Comparison of ENCODE assay signal across 22 cellular contexts in the genomic region with DNA sequence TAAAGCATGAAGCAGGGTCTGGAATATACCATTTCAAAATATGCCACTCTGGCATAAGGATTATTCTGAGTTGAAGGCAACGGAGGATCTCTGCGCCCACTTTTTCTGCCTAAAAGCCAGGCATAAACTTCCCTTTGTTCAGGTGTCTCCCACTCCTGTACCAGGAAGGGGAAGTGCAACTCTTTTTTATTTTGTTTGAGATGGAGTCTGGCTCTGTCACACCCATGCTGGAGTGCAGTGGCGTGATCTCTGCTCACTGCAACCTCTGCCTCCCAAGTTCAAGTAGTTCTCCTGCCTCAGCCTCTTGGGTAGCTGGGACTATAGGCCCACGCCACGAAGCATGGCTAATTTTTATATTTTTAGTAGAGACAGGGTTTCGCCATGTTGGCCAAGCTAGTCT. TPM values are rescaled to one million over a fixed set of nuclear protein-coding genes. Genes with fewer than 3 reads are reported as not detected.
DNase-seq lines count a peak whose midpoint lies in the region; ATAC-seq and TF ChIP-seq lines count a peak whose summit lies in the region.
"Had no signal": no experiment of that assay in that cellular context is flagged by ENCODE, and none has a peak within 500 bp of the region (broad histone marks: within the 10 kb centered on the region; RNA-seq: fewer than 3 reads in every experiment).

No MANE protein-coding gene starts in this region.

- TF ChIP-seq CTCF in left ventricle myocardium inferior (IDR thresholded peaks at IDR 0.05; ENCODE audit: borderline replicate concordance) (no peak), gastroesophageal sphincter (IDR thresholded peaks at IDR 0.05) (no peak), psoas muscle (IDR thresholded peaks at IDR 0.05) (no peak), vagina (IDR thresholded peaks at IDR 0.05) (no peak)

- H3K4me3 ChIP-seq in left ventricle myocardium inferior (no peak overlapping the region), gastroesophageal sphincter (no peak overlapping the region), psoas muscle (peak overlapping the region; percentile 57), vagina (no peak overlapping the region)
- H3K4me3 ChIP-seq: BLaER1 treated with 17β-estradiol and CSF1 and Interleukin-3, amounts not matched to agents 10 nM and 100 nM; Peyer's patch had no signal

- H3K27ac Mint-ChIP-seq in activated CD8-positive, alpha-beta T cell treated with anti-CD3 and anti-CD28 coated beads, Interleukin-2, amount 10 ng/mL, durations not matched to agents 7 days and 5 days = no peak overlapping the region
- H3K27ac Mint-ChIP-seq: CD4-positive, alpha-beta memory T cell had no signal

- ATAC-seq in Right ventricle myocardium superior (ENCODE audit: poor library complexity) = no peak
- no peak for ATAC-seq in gastroesophageal sphincter
- no peak for ATAC-seq in psoas muscle
- ATAC-seq in activated CD8-positive, alpha-beta T cell treated with anti-CD3 and anti-CD28 coated beads, Interleukin-2, amount 10 ng/mL, durations not matched to agents 7 days and 5 days = no peak

- H3K4me1 Mint-ChIP-seq in activated CD8-positive, alpha-beta T cell treated with anti-CD3 and anti-CD28 coated beads, Interleukin-2, amount 10 ng/mL, durations not matched to agents 7 days and 5 days (ENCODE audit: low read depth) = no peaks in the 10 kb centered on the region

- H3K27me3 Mint-ChIP-seq in activated CD8-positive, alpha-beta T cell treated with anti-CD3 and anti-CD28 coated beads, Interleukin-2, amount 10 ng/mL, durations not matched to agents 7 days and 5 days (ENCODE audit: low read depth) = no peaks in the 10 kb centered on the region
- H3K27me3 Mint-ChIP-seq: CD4-positive, alpha-beta memory T cell had no signal

- H3K4me3 Mint-ChIP-seq in activated CD8-positive, alpha-beta T cell treated with anti-CD3 and anti-CD28 coated beads, Interleukin-2, amount 10 ng/mL, durations not matched to agents 7 days and 5 days = no peak overlapping the region
- H3K4me3 Mint-ChIP-seq: CD4-positive, alpha-beta memory T cell; H9 had no signal

- H3K27ac ChIP-seq in left ventricle myocardium inferior (replicated peaks) (peak overlapping the region; percentile 18), gastroesophageal sphincter (peak overlapping the region in 3 of 4 donors; percentile 35 to 84 (median 81)), psoas muscle (peak overlapping the region; percentile 94), vagina (peak overlapping the region; percentile 9)
- H3K27ac ChIP-seq: BLaER1 treated with 17β-estradiol and CSF1 and Interleukin-3, amounts not matched to agents 10 nM and 100 nM; Peyer's patch had no signal

- no peak for TF ChIP-seq EP300 in gastroesophageal sphincter (IDR thresholded peaks at IDR 0.05)

- no peaks in the 10 kb centered on the region for H3K27me3 ChIP-seq in left ventricle myocardium inferior (ENCODE audit: low read depth)
- H3K27me3 ChIP-seq in gastroesophageal sphincter = no peaks in the 10 kb centered on the region
- H3K27me3 ChIP-seq in psoas muscle (ENCODE audit: insufficient read depth in 3 of 3, low read length in 2 of 3) = no peaks in the 10 kb centered on the region
- no peaks in the 10 kb centered on the region for H3K27me3 ChIP-seq in vagina
- H3K27me3 ChIP-seq: BLaER1 treated with 17β-estradiol and CSF1 and Interleukin-3, amounts not matched to agents 10 nM and 100 nM; Peyer's patch had no signal

- intact Hi-C loops in left ventricle myocardium inferior (cut with micrococcal nuclease) = no loop called here
- intact Hi-C loops in Right ventricle myocardium superior (cut with DNase I) = no loop called here
- intact Hi-C loops in psoas muscle (cut with DNase I) = no loop called here
- intact Hi-C loops in vagina (cut with DNase I) = no loop called here

- CTCF ChIA-PET in activated CD8-positive, alpha-beta T cell treated with anti-CD3 and anti-CD28 coated beads, Interleukin-2, amount 10 ng/mL, durations not matched to agents 7 days and 5 days (lab: Charles Lee) = interaction anchor here (0.9 kb wide), 1 partner anchor 26 kb away, joined by 3 read pairs; no protein-coding TSS in a partner anchor

- 94 to 96% methylated on average over 2 to 4 of the region's 6 CpGs for WGBS in gastroesophageal sphincter (ENCODE audit: low coverage in 1 of 2), 2 donors
- WGBS in psoas muscle, 3 donors = 54 to 75% (median 58%) methylated on average over 6 of the region's 6 CpGs

- POLR2A ChIA-PET in activated CD8-positive, alpha-beta T cell treated with anti-CD3 and anti-CD28 coated beads, Interleukin-2, amount 10 ng/mL, durations not matched to agents 7 days and 5 days (lab: Charles Lee) = no interaction called here

- no peaks in the 10 kb centered on the region for H3K36me3 Mint-ChIP-seq in activated CD8-positive, alpha-beta T cell treated with anti-CD3 and anti-CD28 coated beads, Interleukin-2, amount 10 ng/mL, durations not matched to agents 7 days and 5 days (ENCODE audit: low read depth)

- no peaks in the 10 kb centered on the region for H3K9me3 Mint-ChIP-seq in activated CD8-positive, alpha-beta T cell treated with anti-CD3 and anti-CD28 coated beads, Interleukin-2, amount 10 ng/mL, durations not matched to agents 7 days and 5 days (ENCODE audit: insufficient read depth)
- H3K9me3 Mint-ChIP-seq: CD4-positive, alpha-beta memory T cell had no signal

- no peaks in the 10 kb centered on the region for H3K9me3 ChIP-seq in left ventricle myocardium inferior (replicated peaks)
- H3K9me3 ChIP-seq in gastroesophageal sphincter = no peaks in the 10 kb centered on the region
- no peaks in the 10 kb centered on the region for H3K9me3 ChIP-seq in psoas muscle
- H3K9me3 ChIP-seq in vagina = no peaks in the 10 kb centered on the region
- H3K9me3 ChIP-seq: Caco-2, Peyer's patch had no signal

- H3K36me3 ChIP-seq in left ventricle myocardium inferior (no peaks in the 10 kb centered on the region), gastroesophageal sphincter (no peaks in the 10 kb centered on the region), psoas muscle (ENCODE audit: insufficient read depth in 1 of 2, low read depth in 1 of 2) (peaks cover 0 to 35% of the 10 kb centered on the region in 2 donors), vagina (no peaks in the 10 kb centered on the region)
- H3K36me3 ChIP-seq: Peyer's patch had no signal

- TF ChIP-seq POLR2A in gastroesophageal sphincter (IDR thresholded peaks at IDR 0.05) (no peak), vagina (IDR thresholded peaks at IDR 0.05) (no peak)

- DNase-seq in left ventricle myocardium inferior (no peak), Right ventricle myocardium superior (no peak), psoas muscle (no peak), vagina (ENCODE audit: extremely low spot score in 2 of 2) (peak in 1 of 2 donors; percentile 60), mesenteric fat pad (ENCODE audit: low spot score) (no peak)
- DNase-seq in activated T-cell treated with anti-CD3 and anti-CD28 coated beads, Interleukin-2, amount 50 U/mL, for 1 hour = no peak
- DNase-seq in activated CD8-positive, alpha-beta T cell treated with anti-CD3 and anti-CD28 coated beads, Interleukin-2, amount 10 ng/mL, durations not matched to agents 7 days and 5 days = no peak
- DNase-seq: 8988T; Caco-2; CD4-positive, alpha-beta memory T cell; DMS 273 treated with DMSO at 0.1 percent for 48 hours; DMS79 treated with DMSO at 0.1 percent for 48 hours; H9; KG1; NCI-H1105; NCI-H2029 treated with DMSO at 0.1 percent for 48 hours; NCI-H345; NCI-H524; NCI-H774; Peyer's patch had no signal

- H3K4me1 ChIP-seq in left ventricle myocardium inferior (peaks cover 77% of the 10 kb centered on the region), gastroesophageal sphincter (peaks cover 7 to 87% (median 17%) of the 10 kb centered on the region in 3 donors), psoas muscle (peaks cover 76% of the 10 kb centered on the region), vagina (peaks cover 37% of the 10 kb centered on the region)
- H3K4me1 ChIP-seq: Peyer's patch had no signal

RNA-seq across cellular contexts. Expression of gene SVIL, which starts 18.2 kb away (rescaled TPM):
- total RNA-seq in left ventricle myocardium inferior = 403 TPM
- total RNA-seq in Right ventricle myocardium superior = 298 TPM
- 1,000 to 10,000 TPM in 2 of 4 donors, 100 to 1,000 TPM in 2; 585 to 1,262 (median 942) TPM for total RNA-seq in gastroesophageal sphincter
- 1,000 to 10,000 TPM in 2 of 4 donors, 100 to 1,000 TPM in 2; 792 to 1,728 (median 949) TPM for total RNA-seq in psoas muscle
- polyA plus RNA-seq in psoas muscle = 100 to 1,000 TPM in 2 of 3 donors, 10 to 100 TPM in 1; 70.6 to 536 (median 234) TPM
- 111 TPM for total RNA-seq in vagina
- 100 TPM for total RNA-seq in mesenteric fat pad
- 10 to 100 TPM; 11.2 to 13.0 TPM for total RNA-seq in activated CD8-positive, alpha-beta T cell treated with anti-CD3 and anti-CD28 coated beads, Interleukin-2, amount 10 ng/mL, durations not matched to agents 7 days and 5 days

Comparison
In these comparisons a context has a peak if more than half of its experiments do, and no peak if none do; other contexts are left out.
1. H3K27ac ChIP-seq: peak in every context shown above with its lines; median percentile 94 in psoas muscle; 81 in gastroesophageal sphincter; 18 in left ventricle myocardium inferior; 9 in vagina.